ENCODE assay signal across 11 cellular contexts in the genomic region with DNA sequence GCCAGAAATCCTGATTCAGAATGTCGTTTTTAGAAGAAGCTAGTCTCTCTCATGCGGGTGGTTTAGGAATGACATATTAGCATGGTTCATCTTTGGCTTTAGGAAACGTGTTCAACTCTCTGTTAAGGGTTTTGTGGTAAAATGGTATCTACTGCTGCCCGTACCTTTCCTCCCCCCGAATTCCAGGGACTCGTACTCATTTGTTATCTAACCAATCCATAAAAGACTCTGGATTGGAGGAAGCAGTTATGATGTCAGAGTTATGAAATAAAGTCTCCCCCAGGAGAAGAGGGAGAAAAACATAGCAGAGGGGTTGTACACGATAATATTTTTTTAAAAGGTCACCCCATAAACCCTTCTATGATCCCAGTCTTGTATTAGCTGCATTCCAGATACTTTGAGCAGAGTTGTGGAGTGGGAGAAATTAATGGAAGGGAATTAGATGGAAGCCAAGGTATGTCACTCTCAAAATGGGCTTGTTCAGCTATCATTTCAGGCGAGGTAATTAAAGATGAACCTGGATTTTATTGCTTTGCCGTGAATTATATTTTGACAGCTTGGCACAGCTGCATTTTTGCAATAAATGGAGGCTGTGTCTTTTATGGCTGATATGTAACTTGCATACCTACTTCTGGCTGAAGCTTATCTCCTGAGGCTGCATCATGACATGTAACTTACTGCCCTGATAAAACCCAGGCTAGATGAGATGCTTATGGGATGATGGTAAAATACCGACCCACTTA. TPM values are rescaled to one million over a fixed set of nuclear protein-coding genes. Genes with fewer than 3 reads are reported as not detected.
DNase-seq lines count a peak whose midpoint lies in the region; ATAC-seq and TF ChIP-seq lines count a peak whose summit lies in the region.
"Had no signal": no experiment of that assay in that cellular context is flagged by ENCODE, and none has a peak within 500 bp of the region (broad histone marks: within the 10 kb centered on the region; RNA-seq: fewer than 3 reads in every experiment).

No MANE protein-coding gene starts in this region.

- H3K27me3 ChIP-seq in SJSA1 (replicated peaks) (no peaks in the 10 kb centered on the region), foreskin keratinocyte (no peaks in the 10 kb centered on the region)

- TF ChIP-seq CTCF in foreskin keratinocyte (conservative IDR thresholded peaks at IDR 0.05) = no peak

- H3K27ac ChIP-seq in SJSA1 (peak overlapping the region; percentile 78), foreskin keratinocyte (peak overlapping the region; percentile 39)
- H3K27ac ChIP-seq: prostate gland, SK-N-MC had no signal

- H3K4me1 ChIP-seq in SJSA1 (replicated peaks) (peaks cover 49% of the 10 kb centered on the region), foreskin keratinocyte (peaks cover 21% of the 10 kb centered on the region)
- H3K4me1 ChIP-seq: prostate gland had no signal

- H3K9me3 ChIP-seq in SJSA1 (replicated peaks) = no peaks in the 10 kb centered on the region
- H3K9me3 ChIP-seq: prostate gland had no signal

- no peak overlapping the region for H3K4me3 ChIP-seq in SJSA1
- H3K4me3 ChIP-seq: prostate gland, SK-N-MC had no signal

- peak; percentile 65 for ATAC-seq in foreskin keratinocyte
- ATAC-seq in HG02623 (IDR thresholded peaks at IDR 0.05; ENCODE audit: unreplicated experiment) = no peak

- peaks cover 3% of the 10 kb centered on the region; the same call in 1 of the 2 replicates for H3K36me3 ChIP-seq in SJSA1
- H3K36me3 ChIP-seq: prostate gland had no signal

- DNase-seq in ELR (ENCODE audit: low read depth) (peak; percentile 86), SJSA1 (ENCODE audit: low read depth in 1 of 2, low spot score in 2 of 2) (no peak), foreskin keratinocyte (peak; percentile 62 to 79), renal cortical epithelial cell (ENCODE audit: low read depth) (peak; percentile 64), superior temporal gyrus (ENCODE audit: extremely low spot score) (no peak), NCI-H2029 treated with DMSO at 0.1 percent for 48 hours (lab: John Stamatoyannopoulos, UW) (no peak), SIG-M5 treated with dmso at 0.1 percent for 504 hours (lab: John Stamatoyannopoulos, UW; ENCODE audit: unreplicated experiment) (no peak)
- DNase-seq: hippocampal formation had no signal

RNA-seq across cellular contexts. Expression of gene RAI14, which starts 31.3 kb away (rescaled TPM):
- total RNA-seq in SJSA1 (2014; rRNA removed; shearing (Covaris generic)) = 21.5 and 30.6 TPM in 2 replicates
- total RNA-seq in foreskin keratinocyte = 37.8 and 38.1 TPM in 2 replicates
- polyA plus RNA-seq in foreskin keratinocyte = 9.0 and 10.9 TPM in 2 replicates
- 174 and 209 TPM in 2 replicates for total RNA-seq in renal cortical epithelial cell

Comparison
In these comparisons a context has a peak if more than half of its experiments do, and no peak if none do; other contexts are left out.
1. DNase-seq: peak in ELR (single experiment), foreskin keratinocyte (2 of 2) and renal cortical epithelial cell (single experiment); none in SJSA1 (0 of 2), superior temporal gyrus (single experiment), NCI-H2029 treated with DMSO at 0.1 percent for 48 hours (single experiment) and SIG-M5 treated with dmso at 0.1 percent for 504 hours (single experiment).